In genomic region chr17:8859029-8859803, GRCh38 we compare ENCODE assay signal across 9 cellular contexts. TPM values are rescaled to one million over a fixed set of nuclear protein-coding genes. Genes with fewer than 3 reads are reported as not detected.
A peak's percentile ranks its signal among the peaks of the same experiment; 100 is the strongest.
DNase-seq lines count a peak whose midpoint lies in the region; ATAC-seq and TF ChIP-seq lines count a peak whose summit lies in the region.
"Had no signal": no experiment of that assay in that cellular context is flagged by ENCODE, and none has a peak within 500 bp of the region (broad histone marks: within the 10 kb centered on the region; RNA-seq: fewer than 3 reads in every experiment).

No MANE protein-coding gene starts in this region.

- no peaks in the 10 kb centered on the region for H3K27me3 Mint-ChIP-seq in CD8-positive, alpha-beta memory T cell
- H3K27me3 Mint-ChIP-seq in H9 (ENCODE audit: low read depth): no peaks in the 10 kb centered on the region

- H4K20me1 ChIP-seq in H9 (ENCODE audit: control insufficient read depth, insufficient read depth, insufficient read length): no peaks in the 10 kb centered on the region

- no peak overlapping the region for H3T11ph ChIP-seq in H9 (ENCODE audit: low read length)

- H3K4ac ChIP-seq in H9 (ENCODE audit: low read depth, low read length): no peak overlapping the region

- no peak overlapping the region for H4K8ac ChIP-seq in H9 (replicated peaks; ENCODE audit: insufficient read length, low read depth, low read length)

- H3K4me3 Mint-ChIP-seq in CD8-positive, alpha-beta memory T cell: no peak overlapping the region
- no peak overlapping the region for H3K4me3 Mint-ChIP-seq in H9

- H3K9me3 Mint-ChIP-seq in CD8-positive, alpha-beta memory T cell: no peaks in the 10 kb centered on the region
- H3K9me3 Mint-ChIP-seq in H9: no peaks in the 10 kb centered on the region; a peak in 1 of 5 replicates

- TF ChIP-seq CTCF in H9 (conservative IDR thresholded peaks at IDR 0.05): no peak

- H3K9ac ChIP-seq in H9 (ENCODE audit: extremely low read depth, insufficient read length, low read length): no peak overlapping the region

- no peak for ATAC-seq in HG03175 (IDR thresholded peaks at IDR 0.05; ENCODE audit: unreplicated experiment)
- no peak for ATAC-seq in HG03378 (IDR thresholded peaks at IDR 0.05; ENCODE audit: unreplicated experiment)
- ATAC-seq in Right ventricle myocardium inferior: no peak
- ATAC-seq: body of pancreas had no signal

- H3K79me1 ChIP-seq in H9 (ENCODE audit: insufficient read depth, low read depth, low read length, poor library complexity, severe bottlenecking): no peaks in the 10 kb centered on the region

- CTCF ChIA-PET in CD8-positive, alpha-beta memory T cell (lab: Charles Lee): no interaction called here

- H3K23me2 ChIP-seq in H9 (ENCODE audit: insufficient read length, low read depth, low read length, poor library complexity, severe bottlenecking): no peaks in the 10 kb centered on the region

- H2BK15ac ChIP-seq in H9 (ENCODE audit: low read depth, low read length): no peak overlapping the region

- peak overlapping the region in 6 of 8 donors; percentile 19 to 78 (median 56) for H3K27ac Mint-ChIP-seq in CD8-positive, alpha-beta memory T cell
- H3K27ac Mint-ChIP-seq in H9: peak overlapping the region in 1 of 3 experiments; percentile 42; a peak in 3 of 7 replicates

- no peak overlapping the region for H2BK12ac ChIP-seq in H9 (ENCODE audit: insufficient read length, low read depth, low read length)

- no peak overlapping the region for H3K23ac ChIP-seq in H9 (ENCODE audit: insufficient read length, low read depth, low read length)

- H2BK20ac ChIP-seq in H9 (ENCODE audit: low read depth, low read length, poor library complexity, severe bottlenecking): no peak overlapping the region

- H3K4me3 ChIP-seq in CD8-positive, alpha-beta memory T cell (ENCODE audit: low read length): no peak overlapping the region
- H3K4me3 ChIP-seq: body of pancreas had no signal

- H3K79me2 ChIP-seq in H9 (ENCODE audit: insufficient read depth, low read length): no peaks in the 10 kb centered on the region

- H3K18ac ChIP-seq in H9 (ENCODE audit: insufficient read length, low read depth, low read length): no peak overlapping the region

- no peak overlapping the region for H2BK120ac ChIP-seq in H9 (ENCODE audit: low read depth, low read length, poor library complexity, severe bottlenecking)

- no peak overlapping the region for H2AK5ac ChIP-seq in H9 (ENCODE audit: insufficient read length, low read length)

- H3K27me3 ChIP-seq in CD8-positive, alpha-beta memory T cell (ENCODE audit: insufficient read depth, low read length, poor library complexity, severe bottlenecking): no peaks in the 10 kb centered on the region
- H3K27me3 ChIP-seq in H9 (ENCODE audit: insufficient read depth, low read length): no peaks in the 10 kb centered on the region
- H3K27me3 ChIP-seq: body of pancreas had no signal

- no peak overlapping the region for H2BK5ac ChIP-seq in H9 (ENCODE audit: insufficient read length, low read length)

- intact Hi-C loops in Right ventricle myocardium inferior (cut with DNase I): no loop called here

- H3K14ac ChIP-seq in H9 (ENCODE audit: insufficient read depth, low read length): no peak overlapping the region

- POLR2A ChIA-PET in CD8-positive, alpha-beta memory T cell (lab: Charles Lee): no interaction called here

- no peak overlapping the region for H4K5ac ChIP-seq in H9 (ENCODE audit: insufficient read length, low read depth, low read length)

- H4K91ac ChIP-seq in H9 (ENCODE audit: insufficient read length, low read depth, low read length): no peak overlapping the region

- no peak overlapping the region for H3K4me2 ChIP-seq in H9 (ENCODE audit: insufficient read depth, insufficient read length, low read length)

- no peak overlapping the region for H3K27ac ChIP-seq in CD8-positive, alpha-beta memory T cell (ENCODE audit: low read depth, low read length)
- H3K27ac ChIP-seq in H9 (ENCODE audit: insufficient read length, low read depth, low read length): no peak overlapping the region
- H3K27ac ChIP-seq: body of pancreas had no signal

- no peak overlapping the region for H2AFZ ChIP-seq in H9 (ENCODE audit: low read length)

- no peak overlapping the region for H3K56ac ChIP-seq in H9 (ENCODE audit: insufficient read length, low read depth, low read length)

- H3K4me1 ChIP-seq in CD8-positive, alpha-beta memory T cell (ENCODE audit: insufficient read depth, low read length): peaks cover 20% of the 10 kb centered on the region
- peaks cover 8% of the 10 kb centered on the region; the same call in 1 of the 2 replicates for H3K4me1 ChIP-seq in H9 (ENCODE audit: insufficient read depth, low read length)

- H3K36me3 Mint-ChIP-seq in CD8-positive, alpha-beta memory T cell: no peaks in the 10 kb centered on the region
- no peaks in the 10 kb centered on the region; a peak in 1 of 7 replicates for H3K36me3 Mint-ChIP-seq in H9 (ENCODE audit: insufficient read depth in 1 of 3, low read depth in 3 of 3)

- H3K36me3 ChIP-seq in CD8-positive, alpha-beta memory T cell (ENCODE audit: insufficient read depth, low read length): no peaks in the 10 kb centered on the region

- H3K4me1 Mint-ChIP-seq in CD8-positive, alpha-beta memory T cell: peaks cover 26 to 51% (median 28%) of the 10 kb centered on the region in 3 donors
- H3K4me1 Mint-ChIP-seq in H9: peaks cover 24 to 28% of the 10 kb centered on the region in 2 experiments

- DNase-seq in CD8-positive, alpha-beta memory T cell: no peak
- peak; percentile 31 for DNase-seq in H9
- peak; percentile 65 to 71 for DNase-seq in activated T-cell treated with anti-CD3 and anti-CD28 coated beads, Interleukin-2, amount 50 U/mL, for 48 hours
- peak; percentile 82 for DNase-seq in mesenteric fat pad (ENCODE audit: low spot score)
- no peak for DNase-seq in NCI-H1092 (lab: John Stamatoyannopoulos, UW)
- no peak for DNase-seq in Right ventricle myocardium inferior (ENCODE audit: missing footprints)

- H3K9me3 ChIP-seq in CD8-positive, alpha-beta memory T cell (ENCODE audit: low read length): no peaks in the 10 kb centered on the region
- no peaks in the 10 kb centered on the region for H3K9me3 ChIP-seq in H9 (ENCODE audit: control insufficient read depth, low read depth, low read length)
- H3K9me3 ChIP-seq: body of pancreas had no signal

- no CpG with 5 or more reads among the region's 11 CpGs for WGBS in H9 (ENCODE audit: extremely low coverage, insufficient read length, low lambda C conversion rate)

RNA-seq across cellular contexts. Expression of gene PIK3R6, which starts 8.3 kb away (rescaled TPM):
- under 1 TPM; 0.18 to 0.35 TPM for total RNA-seq in CD8-positive, alpha-beta memory T cell
- polyA plus RNA-seq in CD8-positive, alpha-beta memory T cell: 0.61 TPM
- total RNA-seq in H9 (2021) (0.15 TPM in 1 of 2 replicates, not detected in the other), mesenteric fat pad (1.6 TPM), Right ventricle myocardium inferior (0.78 TPM)

Comparison
In these comparisons a context has a peak if more than half of its experiments do, and no peak if none do; other contexts are left out.
1. DNase-seq: peak in H9 (single experiment), activated T-cell treated with anti-CD3 and anti-CD28 coated beads, Interleukin-2, amount 50 U/mL, for 48 hours (2 of 2) and mesenteric fat pad (single experiment); none in CD8-positive, alpha-beta memory T cell (0 of 5), NCI-H1092 (single experiment) and Right ventricle myocardium inferior (single experiment).